In genomic region chr5:150214289-150214688, GRCh38 we compare ENCODE assay signal across 21 cellular contexts. TPM values are rescaled to one million over a fixed set of nuclear protein-coding genes. Genes with fewer than 3 reads are reported as not detected.
DNase-seq lines count a peak whose midpoint lies in the region; ATAC-seq, FAIRE-seq and TF ChIP-seq lines count a peak whose summit lies in the region.
"Had no signal": no experiment of that assay in that cellular context is flagged by ENCODE, and none has a peak within 500 bp of the region (broad histone marks: within the 10 kb centered on the region; RNA-seq: fewer than 3 reads in every experiment).

No MANE protein-coding gene starts in this region.

- no peak overlapping the region for H2BK120ac ChIP-seq in H1 (replicated peaks; ENCODE audit: low read depth, low read length)

- no peak overlapping the region for H3K14ac ChIP-seq in H1 (ENCODE audit: insufficient read length)

- no peak overlapping the region for H2BK5ac ChIP-seq in H1 (ENCODE audit: low read depth, low read length)

- no peak overlapping the region for H3K4me3 Mint-ChIP-seq in GM23338
- H3K4me3 Mint-ChIP-seq: activated naive CD8-positive, alpha-beta T cell treated with anti-CD3 and anti-CD28 coated beads for 36 hours; CD8-positive, alpha-beta T cell had no signal

- H3K23ac ChIP-seq in H1 (ENCODE audit: insufficient read length): no peak overlapping the region

- H3K4me2 ChIP-seq in GM23338 (no peak overlapping the region), H1 (ENCODE audit: insufficient read depth in 1 of 2, low read depth in 2 of 2, low read length in 2 of 2) (no peak overlapping the region)
- H3K4me2 ChIP-seq: KMS-11 had no signal

- no peak overlapping the region for H2BK15ac ChIP-seq in H1 (ENCODE audit: low read length)

- no peak overlapping the region for H3K56ac ChIP-seq in H1 (replicated peaks; ENCODE audit: insufficient read length, low read depth, low read length)

- ATAC-seq in GM23338: no peak
- ATAC-seq: CD8-positive, alpha-beta T cell; mucosa of descending colon; upper lobe of right lung had no signal

- H2BK12ac ChIP-seq in H1 (ENCODE audit: low read depth, low read length): no peak overlapping the region

- H3K27ac Mint-ChIP-seq in GM23338: no peak overlapping the region
- H3K27ac Mint-ChIP-seq: activated naive CD8-positive, alpha-beta T cell treated with anti-CD3 and anti-CD28 coated beads for 36 hours; CD8-positive, alpha-beta T cell had no signal

- peaks cover 42% of the 10 kb centered on the region for H3K4me1 Mint-ChIP-seq in GM23338

- 76% methylated on average over 7 of the region's 7 CpGs; no CpG with 5 or more reads in 1 of the 2 experiments for WGBS in H1 (ENCODE audit: extremely low coverage in 1 of 2, insufficient coverage in 1 of 2, insufficient read length in 1 of 2, insufficient replicate concordance in 2 of 2, low coverage in 1 of 2, low lambda C conversion rate in 2 of 2, missing lambda C conversion rate in 1 of 2), 2 experiments
- WGBS in spleen, 5 donors: 46 to 83% (median 67%) methylated on average over 5 to 7 of the region's 7 CpGs

- H3K79me1 ChIP-seq in H1 (ENCODE audit: low read depth, low read length): no peaks in the 10 kb centered on the region

- H3K4ac ChIP-seq in H1 (replicated peaks; ENCODE audit: insufficient read length, low read depth, low read length): no peak overlapping the region

- DNase-seq in GM23338 (ENCODE audit: low spot score) (peak; percentile 44), H1 (ENCODE audit: low read depth in 1 of 2, low spot score in 2 of 2) (no peak), hepatic stellate cell (ENCODE audit: low spot score) (peak; percentile 68), tibial artery (peak; percentile 51 to 84), COR-L47 (lab: John Stamatoyannopoulos, UW) (no peak), GDM1 (lab: John Stamatoyannopoulos, UW) (no peak), spleen (no peak), NCI-H774 (lab: John Stamatoyannopoulos, UW) (no peak)
- DNase-seq: activated naive CD8-positive, alpha-beta T cell treated with anti-CD3 and anti-CD28 coated beads for 36 hours; CD8-positive, alpha-beta T cell; esophagus squamous epithelium; NCI-H1436 treated with DMSO at 0.1 percent for 48 hours; NCI-H446 treated with DMSO at 0.1 percent for 48 hours; stimulated activated CD4-positive, alpha-beta T cell treated with anti-CD3 and anti-CD28 coated beads, Interleukin-4, amount 100 ng/mL, for 1 hour; upper lobe of right lung had no signal

- no peak overlapping the region for H4K8ac ChIP-seq in H1 (ENCODE audit: extremely low read depth, insufficient read depth, low read length)

- 0 out of 2 replicates have a peak, but pooled peaks cover 5% of the 10 kb centered on the region for H3F3A ChIP-seq in GM23338 (replicated peaks; ENCODE audit: low read depth)

- no peak for FAIRE-seq in H1 (lab: Jason Lieb, UNC)
- FAIRE-seq: G401.6, H54, islet of Langerhans had no signal

- POLR2A ChIA-PET in H1 (lab: Charles Lee; ENCODE audit: partially characterized antibody): interaction anchor here (0.6 to 1.6 kb wide), 3 partner anchors 16 to 138 kb away, joined by 3 to 5 read pairs (median 4); no protein-coding TSS in a partner anchor

- TF ChIP-seq POLR2A in H1 (IDR thresholded peaks at IDR 0.05; ENCODE audit: control extremely low read depth in 1 of 2, low read depth in 2 of 2, low read length in 2 of 2) (no peak), spleen (IDR thresholded peaks at IDR 0.05) (no peak)

- H4K20me1 ChIP-seq in GM23338 (replicated peaks; ENCODE audit: insufficient read depth): no peaks in the 10 kb centered on the region
- no peaks in the 10 kb centered on the region for H4K20me1 ChIP-seq in H1 (replicated peaks in 1 of 2; ENCODE audit: control insufficient read depth in 1 of 2, insufficient read depth in 2 of 2, low read length in 2 of 2)

- TF ChIP-seq EP300 in H1 (IDR thresholded peaks at IDR 0.05; ENCODE audit: borderline replicate concordance in 1 of 2, low read depth in 2 of 2, low read length in 2 of 2): no peak

- H3K4me3 ChIP-seq in GM23338 (no peak overlapping the region), H1 (ENCODE audit: extremely low read depth in 1 of 4, insufficient read depth in 2 of 4, low read depth in 3 of 4, low read length in 4 of 4) (no peak overlapping the region), tibial artery (no peak overlapping the region), spleen (no peak overlapping the region)
- H3K4me3 ChIP-seq: esophagus squamous epithelium, mucosa of descending colon, upper lobe of right lung had no signal

- H3K4me1 ChIP-seq in GM23338 (ENCODE audit: insufficient read depth): peaks cover 11% of the 10 kb centered on the region
- H3K4me1 ChIP-seq in H1 (replicated peaks in 1 of 4; ENCODE audit: control insufficient read depth in 3 of 4, insufficient read depth in 4 of 4, low read length in 3 of 4): peaks cover 6 to 32% (median 22%) of the 10 kb centered on the region in 4 experiments
- peaks cover 0 to 48% (median 20%) of the 10 kb centered on the region in 4 donors for H3K4me1 ChIP-seq in tibial artery
- H3K4me1 ChIP-seq in spleen: peaks cover 0 to 14% (median 1%) of the 10 kb centered on the region in 6 donors

- peak; percentile 39 to 52; a peak in 3 of 4 replicates for TF ChIP-seq CTCF in GM23338 (conservative IDR thresholded peaks at IDR 0.05; ENCODE audit: low read depth in 2 of 2)
- TF ChIP-seq CTCF in H1 (IDR thresholded peaks at IDR 0.05; ENCODE audit: control extremely low read depth in 1 of 3, insufficient read depth in 1 of 3, low read depth in 1 of 3, low read length in 3 of 3): peak in 2 of 3 experiments; percentile 8 to 14; a peak in 2 of 4 replicates
- peak; percentile 34 to 40 for TF ChIP-seq CTCF in tibial artery (IDR thresholded peaks at IDR 0.05)
- TF ChIP-seq CTCF in spleen (IDR thresholded peaks at IDR 0.05 in 8 of 11, conservative IDR thresholded peaks at IDR 0.05 in 3 of 11): peak in 1 of 11 experiments; percentile 25

- no peaks in the 10 kb centered on the region for H3K23me2 ChIP-seq in H1 (ENCODE audit: low read depth, low read length)

- H3K9me2 ChIP-seq in GM23338 (ENCODE audit: insufficient read depth): no peaks in the 10 kb centered on the region

- H3K27ac ChIP-seq in GM23338 (ENCODE audit: low read depth) (no peak overlapping the region), H1 (ENCODE audit: low read depth, low read length) (no peak overlapping the region), tibial artery (peak overlapping the region; percentile 66 to 77), spleen (no peak overlapping the region)
- H3K27ac ChIP-seq: KMS-11, upper lobe of right lung had no signal

- no peak; a peak in 1 of 4 replicates for TF ChIP-seq RAD21 in H1 (IDR thresholded peaks at IDR 0.05 in 1 of 2, conservative IDR thresholded peaks at IDR 0.05 in 1 of 2; ENCODE audit: low read depth in 2 of 2, low read length in 2 of 2)

- H2AFZ ChIP-seq in GM23338: no peak overlapping the region; the same call in 1 of the 2 replicates
- no peak overlapping the region for H2AFZ ChIP-seq in H1 (ENCODE audit: low read length)

- no peak overlapping the region for H3K9ac ChIP-seq in H1 (replicated peaks in 1 of 4; ENCODE audit: extremely low read depth in 1 of 4, low read depth in 3 of 4, low read length in 3 of 4)
- H3K9ac ChIP-seq: KMS-11 had no signal

- H4K91ac ChIP-seq in H1 (replicated peaks; ENCODE audit: insufficient read length, low read length): no peak overlapping the region

- H3K18ac ChIP-seq in H1 (ENCODE audit: extremely low read depth, low read length): no peak overlapping the region

- intact Hi-C loops in tibial artery (cut with DNase I; ENCODE audit: low total_unique reads): loop anchor here (5.0 kb wide), 1 partner anchor 212 kb away; the partner anchor contains the start of genes HMGXB3 and TIGD6
- intact Hi-C loops in spleen (cut with DNase I; ENCODE audit: low total_unique reads): loop anchor here (10.0 kb wide), 1 partner anchor 79 kb away; no protein-coding TSS in a partner anchor

- H2AK5ac ChIP-seq in H1 (ENCODE audit: low read depth, low read length): no peak overlapping the region

- H3K9me3 ChIP-seq in H1 (ENCODE audit: insufficient read depth in 2 of 2, low read depth in 1 of 2, low read length in 1 of 2) (no peaks in the 10 kb centered on the region), tibial artery (no peaks in the 10 kb centered on the region), spleen (no peaks in the 10 kb centered on the region)
- H3K9me3 ChIP-seq: esophagus squamous epithelium, mucosa of descending colon, upper lobe of right lung had no signal

- H3K27me3 ChIP-seq in GM23338 (ENCODE audit: insufficient read depth): no peaks in the 10 kb centered on the region
- peaks cover 0 to 9% (median 4%) of the 10 kb centered on the region in 4 experiments; a peak in 3 of 7 replicates for H3K27me3 ChIP-seq in H1 (replicated peaks in 1 of 4; ENCODE audit: control insufficient read depth in 3 of 4, extremely low read depth in 1 of 4, insufficient read depth in 3 of 4, low read length in 3 of 4)
- H3K27me3 ChIP-seq in tibial artery: no peaks in the 10 kb centered on the region
- peaks cover 0 to 32% (median 2%) of the 10 kb centered on the region in 7 donors for H3K27me3 ChIP-seq in spleen (replicated peaks in 1 of 7)
- H3K27me3 ChIP-seq: upper lobe of right lung had no signal

- no peak overlapping the region for H4K5ac ChIP-seq in H1 (ENCODE audit: insufficient read length, low read depth, low read length)

- H3K36me3 ChIP-seq in GM23338 (ENCODE audit: insufficient read depth) (no peaks in the 10 kb centered on the region), H1 (ENCODE audit: control insufficient read depth in 2 of 4, insufficient read depth in 4 of 4, low read length in 3 of 4) (no peaks in the 10 kb centered on the region), tibial artery (no peaks in the 10 kb centered on the region), spleen (no peaks in the 10 kb centered on the region)
- H3K36me3 ChIP-seq: esophagus squamous epithelium, upper lobe of right lung had no signal

- H3K27me3 Mint-ChIP-seq in GM23338 (ENCODE audit: insufficient read depth, low read depth, poor library complexity): peaks cover 27% of the 10 kb centered on the region
- H3K27me3 Mint-ChIP-seq: activated naive CD8-positive, alpha-beta T cell treated with anti-CD3 and anti-CD28 coated beads for 36 hours had no signal

- no peak overlapping the region for H2BK20ac ChIP-seq in H1 (ENCODE audit: low read length)

- H3K36me3 Mint-ChIP-seq in GM23338 (ENCODE audit: low read depth): no peaks in the 10 kb centered on the region
- H3K36me3 Mint-ChIP-seq: activated naive CD8-positive, alpha-beta T cell treated with anti-CD3 and anti-CD28 coated beads for 36 hours; CD8-positive, alpha-beta T cell had no signal

- H3K9me3 Mint-ChIP-seq in GM23338: no peaks in the 10 kb centered on the region; the same call in 2 of the 3 replicates
- H3K9me3 Mint-ChIP-seq: activated naive CD8-positive, alpha-beta T cell treated with anti-CD3 and anti-CD28 coated beads for 36 hours; CD8-positive, alpha-beta T cell had no signal

- CTCF ChIA-PET in H1 (lab: Charles Lee; ENCODE audit: partially characterized antibody): interaction anchor here (0.6 to 22.9 kb wide), 18 partner anchors 8 to 267 kb away, joined by 3 to 406 read pairs (median 4); partner anchors contain the start of genes ARSI, CDX1, PDGFRB and SLC6A7

- H3K79me2 ChIP-seq in GM23338 (replicated peaks; ENCODE audit: insufficient read depth) (no peaks in the 10 kb centered on the region), H1 (ENCODE audit: control insufficient read depth in 1 of 2, insufficient read depth in 2 of 2, low read length in 2 of 2) (no peaks in the 10 kb centered on the region)

RNA-seq across cellular contexts. Expression of gene SLC6A7, which starts 24.4 kb away (rescaled TPM):
- total RNA-seq in GM23338 (2014; rRNA removed; shearing (Covaris generic)): not detected in 2 replicates
- polyA plus RNA-seq in GM23338 (2016; fragmentation: Nextera tagmentation; extraction: Ambion mirVana) (not detected in 2 replicates), H1 (2011; rRNA removed) (0.02 and 0.12 TPM in 2 replicates), spleen (under 1 TPM in 2 of 3 donors, not detected in 1; 0.03 to 0.10 TPM)
- 0.07 TPM in 1 of 2 replicates, not detected in the other for total RNA-seq in H1 (2021; fragmentation: NEBNext Ultra II Directional; extraction: Animal tissue kit (Norgen Biotek cat#: 25700))
- 0.04 TPM for polyA plus RNA-seq in H1 (2011; cell fraction: cytosol; rRNA removed)
- polyA plus RNA-seq in H1 (2011; cell fraction: nucleus; rRNA removed): 0.58 TPM
- polyA plus RNA-seq in H1 (2012, experiment 1 of 2): 0.09 to 0.13 TPM (median 0.11 TPM) in 3 of 4 replicates, not detected in the other
- polyA plus RNA-seq in H1 (2012, experiment 2 of 2): not detected
- 0.06 TPM for polyA plus RNA-seq in H1 (2013, experiment 1 of 2)
- 0.06 TPM for polyA plus RNA-seq in H1 (2013, experiment 2 of 2)
- 0.41 TPM in 1 of 2 replicates, not detected in the other for polyA minus RNA-seq in H1 (2011; rRNA and poly(A)+ RNA removed)
- polyA minus RNA-seq in H1 (2011; cell fraction: cytosol; rRNA and poly(A)+ RNA removed): not detected
- not detected for polyA minus RNA-seq in H1 (2011; cell fraction: nucleus; rRNA and poly(A)+ RNA removed)
- not detected for total RNA-seq in spleen
- total RNA-seq: activated naive CD8-positive, alpha-beta T cell treated with anti-CD3 and anti-CD28 coated beads for 36 hours; CD8-positive, alpha-beta T cell; esophagus squamous epithelium; OCI-LY7; upper lobe of right lung had no signal

RNA-seq across cellular contexts. Expression of gene CDX1, which starts 47.7 kb away (rescaled TPM):
- not detected in 2 replicates for total RNA-seq in GM23338 (2014; rRNA removed; shearing (Covaris generic))
- not detected in 2 replicates for polyA plus RNA-seq in GM23338 (2016; fragmentation: Nextera tagmentation; extraction: Ambion mirVana)
- not detected in 2 replicates for total RNA-seq in H1 (2021; fragmentation: NEBNext Ultra II Directional; extraction: Animal tissue kit (Norgen Biotek cat#: 25700))
- polyA plus RNA-seq in H1 (2011; rRNA removed): 0.06 TPM in 1 of 2 replicates, not detected in the other
- not detected for polyA plus RNA-seq in H1 (2011; cell fraction: cytosol; rRNA removed)
- not detected for polyA plus RNA-seq in H1 (2011; cell fraction: nucleus; rRNA removed)
- polyA plus RNA-seq in H1 (2012, experiment 1 of 2): not detected in 4 replicates
- 0.13 TPM for polyA plus RNA-seq in H1 (2012, experiment 2 of 2)
- 0.06 TPM for polyA plus RNA-seq in H1 (2013, experiment 1 of 2)
- 0.04 TPM for polyA plus RNA-seq in H1 (2013, experiment 2 of 2)
- polyA minus RNA-seq in H1 (2011; rRNA and poly(A)+ RNA removed): not detected in 2 replicates
- not detected for polyA minus RNA-seq in H1 (2011; cell fraction: cytosol; rRNA and poly(A)+ RNA removed)
- not detected for polyA minus RNA-seq in H1 (2011; cell fraction: nucleus; rRNA and poly(A)+ RNA removed)
- total RNA-seq in spleen: under 1 TPM in 2 of 7 donors, not detected in 5; 0.25 to 0.47 TPM
- 1 to 10 TPM in 1 of 3 donors, under 1 TPM in 2; 0.26 to 1.3 (median 0.41) TPM for polyA plus RNA-seq in spleen
- total RNA-seq: activated naive CD8-positive, alpha-beta T cell treated with anti-CD3 and anti-CD28 coated beads for 36 hours; CD8-positive, alpha-beta T cell; esophagus squamous epithelium; OCI-LY7; upper lobe of right lung had no signal

RNA-seq across cellular contexts. Expression of gene PDGFRB, which starts 58.6 kb away (rescaled TPM):
- 7.1 and 11.3 TPM in 2 replicates for total RNA-seq in GM23338 (2014; rRNA removed; shearing (Covaris generic))
- 4.1 and 4.5 TPM in 2 replicates for polyA plus RNA-seq in GM23338 (2016; fragmentation: Nextera tagmentation; extraction: Ambion mirVana)
- 13.7 and 15.9 TPM in 2 replicates for total RNA-seq in H1 (2021; fragmentation: NEBNext Ultra II Directional; extraction: Animal tissue kit (Norgen Biotek cat#: 25700))
- polyA plus RNA-seq in H1 (2011; rRNA removed): 4.2 and 5.9 TPM in 2 replicates
- polyA plus RNA-seq in H1 (2011; cell fraction: cytosol; rRNA removed): 3.6 TPM
- 12.1 TPM for polyA plus RNA-seq in H1 (2011; cell fraction: nucleus; rRNA removed)
- polyA plus RNA-seq in H1 (2012, experiment 1 of 2): 4.0 to 5.6 TPM (median 5.0 TPM) in 4 replicates
- 3.9 TPM for polyA plus RNA-seq in H1 (2012, experiment 2 of 2)
- polyA plus RNA-seq in H1 (2013, experiment 1 of 2): 14.2 TPM
- 15.0 TPM for polyA plus RNA-seq in H1 (2013, experiment 2 of 2)
- polyA minus RNA-seq in H1 (2011; rRNA and poly(A)+ RNA removed): 15.1 and 15.7 TPM in 2 replicates
- 6.9 TPM for polyA minus RNA-seq in H1 (2011; cell fraction: cytosol; rRNA and poly(A)+ RNA removed)
- polyA minus RNA-seq in H1 (2011; cell fraction: nucleus; rRNA and poly(A)+ RNA removed): 21.7 TPM
- total RNA-seq in spleen: 100 to 1,000 TPM in 3 of 7 donors, 10 to 100 TPM in 4; 66.8 to 144 (median 97.1) TPM
- polyA plus RNA-seq in spleen: 10 to 100 TPM; 12.8 to 27.4 (median 14.2) TPM

Comparison
In these comparisons a context has a peak if more than half of its experiments do, and no peak if none do; other contexts are left out.
1. DNase-seq: peak in GM23338 (single experiment), hepatic stellate cell (single experiment) and tibial artery (2 of 2); none in H1 (0 of 2), COR-L47 (single experiment), GDM1 (single experiment), spleen (single experiment) and NCI-H774 (single experiment).
2. H3K27ac ChIP-seq: peak in tibial artery (2 of 2); none in GM23338 (single experiment), H1 (single experiment) and spleen (0 of 8).